ENCODE assay signal across 16 cellular contexts in the genomic region with DNA sequence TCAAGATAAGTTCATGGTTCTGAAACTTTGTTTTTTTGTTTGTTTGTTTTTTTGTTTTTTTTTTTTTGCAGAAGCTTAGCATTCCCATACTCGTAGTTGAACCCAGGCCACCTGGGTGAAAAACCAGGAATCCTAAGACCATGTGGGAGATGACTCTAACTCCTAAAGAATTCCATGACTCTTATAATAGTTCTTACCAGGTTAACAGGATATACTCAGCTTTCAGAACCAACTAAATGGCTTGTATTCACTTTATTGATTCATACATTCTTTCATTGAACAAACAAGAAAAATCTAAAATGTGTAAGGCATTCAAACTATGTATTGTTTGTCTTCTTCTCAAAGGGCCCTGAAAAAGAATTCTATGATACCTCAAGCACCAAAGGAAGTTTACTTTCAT. TPM values are rescaled to one million over a fixed set of nuclear protein-coding genes. Genes with fewer than 3 reads are reported as not detected.
A peak's percentile ranks its signal among the peaks of the same experiment; 100 is the strongest.
DNase-seq lines count a peak whose midpoint lies in the region; ATAC-seq and FAIRE-seq lines count a peak whose summit lies in the region.
"Had no signal": no experiment of that assay in that cellular context is flagged by ENCODE, and none has a peak within 500 bp of the region (broad histone marks: within the 10 kb centered on the region; RNA-seq: fewer than 3 reads in every experiment).

No MANE protein-coding gene starts in this region.

- FAIRE-seq in urothelium cell line (lab: Jason Lieb, UNC) = no peak
- FAIRE-seq: D721Med, H54, K562 had no signal

- H3K4me1 ChIP-seq in right cardiac atrium (ENCODE audit: control insufficient read depth, insufficient read depth, low read length) = no peaks in the 10 kb centered on the region
- H3K4me1 ChIP-seq: BE2C had no signal

- intact Hi-C loops in right cardiac atrium (cut with DNase I) = no loop called here

- no peaks in the 10 kb centered on the region for H3K9me3 ChIP-seq in right cardiac atrium (ENCODE audit: control insufficient read depth, low read length)
- H3K9me3 ChIP-seq: BE2C had no signal

- no peak for ATAC-seq in right cardiac atrium
- ATAC-seq: K562 had no signal

- H3K27ac ChIP-seq in right cardiac atrium (ENCODE audit: low read length) = no peak overlapping the region
- H3K27ac ChIP-seq: RWPE1 had no signal

- WGBS in right cardiac atrium = 94% methylated on average over 1 of the region's 1 CpG

- peak; percentile 8 for DNase-seq in HCEC 1CT
- DNase-seq in astrocyte of the hippocampus (ENCODE audit: low read depth, low spot score) = peak; percentile 26
- peak; percentile 76 for DNase-seq in kidney tubule cell (ENCODE audit: low spot score)
- DNase-seq in urothelium cell line (ENCODE audit: low spot score) = peak; percentile 4
- DNase-seq in NCI-H1417 (lab: John Stamatoyannopoulos, UW) = no peak
- DNase-seq in right cardiac atrium = no peak
- no peak for DNase-seq in stimulated activated CD8-positive, alpha-beta memory T cell treated with anti-CD3 and anti-CD28 coated beads, Interleukin-4, amount 100 ng/mL, for 48 hours
- DNase-seq: BE2C; CD4-positive, alpha-beta memory T cell; DMS79 treated with DMSO at 0.1 percent for 48 hours; NCI-H226; NCI-H526 treated with DMSO at 0.1 percent for 48 hours had no signal

- H3K27me3 ChIP-seq in right cardiac atrium (ENCODE audit: control insufficient read depth, insufficient read depth) = no peaks in the 10 kb centered on the region
- H3K27me3 ChIP-seq: BE2C had no signal

- H3K4me3 ChIP-seq in right cardiac atrium (ENCODE audit: low read length) = no peak overlapping the region
- H3K4me3 ChIP-seq: K562 had no signal

RNA-seq across cellular contexts. Expression of a gene that starts 40.5 kb away (rescaled TPM):
- total RNA-seq in right cardiac atrium = under 1 TPM; 0.54 to 0.83 (median 0.73) TPM
- 0.81 TPM for polyA plus RNA-seq in right cardiac atrium

Comparison
In these comparisons a context has a peak if more than half of its experiments do, and no peak if none do; other contexts are left out.
1. DNase-seq: peak in HCEC 1CT (single experiment), astrocyte of the hippocampus (single experiment), kidney tubule cell (single experiment) and urothelium cell line (single experiment); none in NCI-H1417 (0 of 3), right cardiac atrium (0 of 3) and stimulated activated CD8-positive, alpha-beta memory T cell treated with anti-CD3 and anti-CD28 coated beads, Interleukin-4, amount 100 ng/mL, for 48 hours (single experiment).